In the genomic region with DNA sequence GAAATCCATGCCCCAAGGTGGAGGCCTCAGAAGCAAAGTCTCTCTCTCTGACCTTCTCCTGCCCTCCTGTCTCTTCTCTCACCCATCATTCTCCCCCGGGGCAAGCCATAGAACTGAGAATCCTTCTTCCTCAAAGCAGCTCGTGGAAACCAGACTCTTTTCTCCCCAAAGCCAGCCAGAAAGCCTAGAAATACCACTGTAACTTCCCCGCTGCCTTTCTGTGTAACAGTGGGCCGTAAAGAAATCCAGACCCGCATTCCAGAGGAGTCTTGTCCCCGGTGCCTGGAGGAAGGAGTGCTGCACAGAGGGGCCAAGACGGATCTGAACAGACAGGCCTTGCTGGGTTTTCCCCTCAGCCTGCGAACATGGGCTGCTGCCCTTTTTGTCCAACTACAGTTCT, we compare ENCODE assay signal across 1 cellular context.
TF ChIP-seq lines count a peak whose summit lies in the region.

No MANE protein-coding gene starts in this region.

TF ChIP-seq in WTC11, 78 proteins besides CTCF, POLR2A, EP300 and RAD21 (continued from another document):
- TF ChIP-seq KAT7 (CRISPR knock-in tag; IDR thresholded peaks at IDR 0.05; ENCODE audit: borderline replicate concordance) (no peak), IRF2 (CRISPR knock-in tag; IDR thresholded peaks at IDR 0.05; ENCODE audit: borderline replicate concordance, low read depth) (no peak)
TF ChIP-seq in WTC11: peak in this region for 0.
